ENCODE assay signal across 8 cellular contexts in genomic region chr2:137888845-137889244, GRCh38.
A peak's percentile ranks its signal among the peaks of the same experiment; 100 is the strongest.
DNase-seq lines count a peak whose midpoint lies in the region; ATAC-seq and TF ChIP-seq lines count a peak whose summit lies in the region.

No MANE protein-coding gene starts in this region.

- H3K4me1 ChIP-seq in foreskin keratinocyte (no peaks in the 10 kb centered on the region), tibial artery (no peaks in the 10 kb centered on the region)

- H3K27me3 ChIP-seq in AG04450 (ENCODE audit: control insufficient read depth, insufficient read depth, low read length) (no peaks in the 10 kb centered on the region), foreskin keratinocyte (no peaks in the 10 kb centered on the region), tibial artery (no peaks in the 10 kb centered on the region)

- ATAC-seq in foreskin keratinocyte (peak; percentile 46), GM19452 (IDR thresholded peaks at IDR 0.05; ENCODE audit: unreplicated experiment) (no peak)

- TF ChIP-seq CTCF in AG04450 (IDR thresholded peaks at IDR 0.05; ENCODE audit: low read depth, low read length) = peak; percentile 56
- TF ChIP-seq CTCF in GM13977 (IDR thresholded peaks at IDR 0.05; ENCODE audit: extremely low read depth, insufficient read depth, missing control alignments) = peak; percentile 30
- peak; percentile 67 for TF ChIP-seq CTCF in foreskin keratinocyte (conservative IDR thresholded peaks at IDR 0.05)
- TF ChIP-seq CTCF in tibial artery (IDR thresholded peaks at IDR 0.05) = peak; percentile 14 to 21

- no peak for DNase-seq in AG04450 (ENCODE audit: low read depth, low spot score)
- no peak for DNase-seq in GM13977 (ENCODE audit: low spot score)
- DNase-seq in NCI-H82 treated with DMSO at 0.1 percent for 48 hours (lab: John Stamatoyannopoulos, UW; ENCODE audit: unreplicated experiment) = peak; percentile 53
- DNase-seq in foreskin keratinocyte = peak in 1 of 2 donors; percentile 37
- DNase-seq in tibial artery = no peak
- no peak for DNase-seq in germinal center (ENCODE audit: low spot score)
- no peak for DNase-seq in DMS114 treated with DMSO at 0.1 percent for 48 hours (lab: John Stamatoyannopoulos, UW; ENCODE audit: unreplicated experiment)

- H3K4me3 ChIP-seq in AG04450 (ENCODE audit: low read depth, low read length) (no peak overlapping the region), tibial artery (no peak overlapping the region)

- no peaks in the 10 kb centered on the region for H3K9me3 ChIP-seq in AG04450 (ENCODE audit: control insufficient read depth, insufficient read depth, low read length)
- no peaks in the 10 kb centered on the region for H3K9me3 ChIP-seq in tibial artery

- POLR2A ChIA-PET in AG04450 (lab: Yijun Ruan, JAX) = no interaction called here

- H3K36me3 ChIP-seq in tibial artery = no peaks in the 10 kb centered on the region

- CTCF ChIA-PET in AG04450 (lab: Charles Lee) = interaction anchor here (0.5 to 3.5 kb wide), 17 partner anchors 12 to 940 kb away, joined by 3 to 22 read pairs (median 4); no protein-coding TSS in a partner anchor

- in situ Hi-C loops in GM13977 (cut with MboI; ENCODE audit: low pct_unique_long_range_greater_than_20kb, low sequenced_read_pairs, unreplicated experiment) = loop anchor here (25.0 kb wide), 1 partner anchor 898 kb away; the partner anchor contains the start of gene NXPH2

- H3K27ac ChIP-seq in AG04450 (ENCODE audit: low read depth, low read length) (no peak overlapping the region), foreskin keratinocyte (no peak overlapping the region), tibial artery (no peak overlapping the region)

- intact Hi-C loops in tibial artery (cut with DNase I; ENCODE audit: low total_unique reads) = no loop called here
